8 cellular contexts compared by ENCODE assay signal in genomic region chr18:47175895-47176575, GRCh38. TPM values are rescaled to one million over a fixed set of nuclear protein-coding genes. Genes with fewer than 3 reads are reported as not detected.
DNase-seq lines count a peak whose midpoint lies in the region; ATAC-seq and TF ChIP-seq lines count a peak whose summit lies in the region.

TSS of gene IER3IP1 (minus strand) at chr18:47176364. CDS start at chr18:47176277, 87 bp downstream.

- DNase-seq in GM12865 (ENCODE audit: low read depth) (peak; percentile 95), NCI-H1417 (lab: John Stamatoyannopoulos, UW) (peak; percentile 93 to 97 (median 95)), T follicular helper cell (ENCODE audit: low read depth) (peak; percentile 80), adipocyte (ENCODE audit: low read depth) (peak; percentile 96), heart right ventricle (peak; percentile 92 to 95), prostate gland (ENCODE audit: low spot score) (peak; percentile 87), ureter (ENCODE audit: low spot score) (peak; percentile 95)

- H3K4me3 ChIP-seq in GM12865 (ENCODE audit: low read depth, low read length) (peak within 1 kb of the TSS; percentile 72), adipocyte (ENCODE audit: low read length) (peak within 1 kb of the TSS; percentile 98), heart right ventricle (peak within 1 kb of the TSS; percentile 69 to 100 (median 99)), prostate gland (peak within 1 kb of the TSS; percentile 60 to 74)

- ATAC-seq in HG02678 (IDR thresholded peaks at IDR 0.05; ENCODE audit: unreplicated experiment) (peak; percentile 94), heart right ventricle (peak; percentile 97 to 99 (median 98))

- TF ChIP-seq CTCF in GM12865 (IDR thresholded peaks at IDR 0.05; ENCODE audit: insufficient read depth, low read depth, low read length, missing control alignments) (no peak), heart right ventricle (IDR thresholded peaks at IDR 0.05) (peak in 5 of 9 donors; percentile 14 to 44 (median 33)), prostate gland (IDR thresholded peaks at IDR 0.05) (peak in 2 of 4 experiments; percentile 32 to 44)

- H3K27me3 ChIP-seq in adipocyte (replicated peaks; ENCODE audit: control insufficient read depth, insufficient read depth, low read length) = peaks cover 10% of the 10 kb centered on the region
- H3K27me3 ChIP-seq in heart right ventricle = no peaks in the 10 kb centered on the region
- H3K27me3 ChIP-seq in prostate gland (replicated peaks; ENCODE audit: insufficient read depth) = no peaks in the 10 kb centered on the region

- 1% methylated on average over 48 of the region's 48 CpGs for WGBS in heart right ventricle, 2 donors
- WGBS in prostate gland = under 1% methylated on average over 47 of the region's 48 CpGs

- H3K9me3 ChIP-seq in adipocyte (ENCODE audit: control insufficient read depth, low read length) (no peaks in the 10 kb centered on the region), heart right ventricle (no peaks in the 10 kb centered on the region), prostate gland (no peaks in the 10 kb centered on the region)

- intact Hi-C loops in heart right ventricle (cut with DNase I) (loop anchor here in 2 of 10 donors (1.0 to 2.0 kb wide), 2 partner anchors 25 to 26 kb away; partner anchors contain the start of gene HDHD2 (in 2 of the 2)), prostate gland (cut with DNase I) (loop anchor here (2.0 kb wide), 1 partner anchor 25 kb away; the partner anchor contains the start of gene HDHD2)

- H3K9ac ChIP-seq in adipocyte (ENCODE audit: low read length) = peak within 1 kb of the TSS; percentile 97

- H3K36me3 ChIP-seq in adipocyte (ENCODE audit: control insufficient read depth, insufficient read depth, low read length, severe bottlenecking) (peaks cover 4% of the 10 kb centered on the region), heart right ventricle (no peaks in the 10 kb centered on the region), prostate gland (no peaks in the 10 kb centered on the region)

- H3K4me1 ChIP-seq in adipocyte (ENCODE audit: control insufficient read depth, insufficient read depth, low read length) (peaks cover 8% of the 10 kb centered on the region), heart right ventricle (peaks cover 5 to 43% (median 33%) of the 10 kb centered on the region in 9 donors), prostate gland (replicated peaks) (no peaks in the 10 kb centered on the region)

- H3K27ac ChIP-seq in heart right ventricle (peak within 1 kb of the TSS; percentile 60 to 95 (median 89)), prostate gland (peak within 1 kb of the TSS; percentile 63 to 67)

- peak; percentile 71 for TF ChIP-seq POLR2A in prostate gland (IDR thresholded peaks at IDR 0.05)

RNA-seq across cellular contexts. Expression of gene IER3IP1, which starts in this region (rescaled TPM):
- total RNA-seq in heart right ventricle (10 to 100 TPM in 5 of 10 donors, 1 to 10 TPM in 5; 8.5 to 12.7 (median 10.1) TPM), prostate gland (10 to 100 TPM in 1 of 2 donors, 1 to 10 TPM in 1; 8.4 to 15.8 TPM), ureter (13.5 TPM)
- 10 to 100 TPM; 14.6 to 18.0 TPM for polyA plus RNA-seq in heart right ventricle

Comparison
In these comparisons a context has a peak if more than half of its experiments do, and no peak if none do; other contexts are left out.
1. Peak in every context shown above with its lines: DNase-seq, ATAC-seq, H3K4me3 ChIP-seq and H3K27ac ChIP-seq.